In genomic region chr15:98658831-98659699, GRCh38 we compare ENCODE assay signal across 7 cellular contexts. TPM values are rescaled to one million over a fixed set of nuclear protein-coding genes. Genes with fewer than 3 reads are reported as not detected.
DNase-seq lines count a peak whose midpoint lies in the region; ATAC-seq and TF ChIP-seq lines count a peak whose summit lies in the region.

No MANE protein-coding gene starts in this region.

- intact Hi-C loops in ascending aorta (cut with DNase I), result no loop called here

- no peaks in the 10 kb centered on the region for H3K27me3 ChIP-seq in ascending aorta

- H3K27ac ChIP-seq in ascending aorta, result no peak overlapping the region

- H3K4me1 ChIP-seq in ascending aorta, result peaks cover 3 to 54% of the 10 kb centered on the region in 2 donors

- no peaks in the 10 kb centered on the region for H3K9me3 ChIP-seq in ascending aorta

- TF ChIP-seq CTCF in ascending aorta (IDR thresholded peaks at IDR 0.05), result peak; percentile 61 to 82 (median 66)

- peak; percentile 78 for DNase-seq in DMS53 (lab: John Stamatoyannopoulos, UW)
- DNase-seq in NCI-H526 (lab: John Stamatoyannopoulos, UW), result peak; percentile 41 to 69
- no peak for DNase-seq in ascending aorta (ENCODE audit: low spot score in 2 of 2)
- peak; percentile 63 for DNase-seq in iPS-NIHi11 (ENCODE audit: low spot score)
- DNase-seq in stimulated activated naive CD8-positive, alpha-beta T cell treated with anti-CD3 and anti-CD28 coated beads, Interleukin-15, Interleukin-2, amounts not matched to agents 100 U/mL and 50 U/mL, for 24 hours, result peak; percentile 22

- ATAC-seq in GM18909 (IDR thresholded peaks at IDR 0.05; ENCODE audit: poor library complexity, unreplicated experiment) (peak; percentile 90), HG03066 (IDR thresholded peaks at IDR 0.05; ENCODE audit: low read depth, unreplicated experiment) (peak; percentile 88)
- ATAC-seq in stimulated activated naive CD8-positive, alpha-beta T cell treated with anti-CD3 and anti-CD28 coated beads, Interleukin-15, Interleukin-2, amounts not matched to agents 100 U/mL and 50 U/mL, for 24 hours, result peak; percentile 77

- no peak overlapping the region for H3K4me3 ChIP-seq in ascending aorta

- H3K36me3 ChIP-seq in ascending aorta, result no peaks in the 10 kb centered on the region

RNA-seq across cellular contexts. Expression of gene IGF1R, which starts 10.7 kb away (rescaled TPM):
- total RNA-seq in ascending aorta, result 151 TPM

Comparison
In these comparisons a context has a peak if more than half of its experiments do, and no peak if none do; other contexts are left out.
1. DNase-seq: peak in DMS53 (single experiment), NCI-H526 (2 of 2), iPS-NIHi11 (single experiment) and stimulated activated naive CD8-positive, alpha-beta T cell treated with anti-CD3 and anti-CD28 coated beads, Interleukin-15, Interleukin-2, amounts not matched to agents 100 U/mL and 50 U/mL, for 24 hours (single experiment); none in ascending aorta (0 of 2).
2. Peak in every context shown above with its lines, with median percentiles within 50 percentile points of each other: ATAC-seq.